ENCODE assay signal across 16 cellular contexts in genomic region chr5:62649476-62650113, GRCh38.
DNase-seq lines count a peak whose midpoint lies in the region; ATAC-seq and TF ChIP-seq lines count a peak whose summit lies in the region.
"Had no signal": no experiment of that assay in that cellular context is flagged by ENCODE, and none has a peak within 500 bp of the region (broad histone marks: within the 10 kb centered on the region; RNA-seq: fewer than 3 reads in every experiment).

No MANE protein-coding gene starts in this region.

- peaks cover 3% of the 10 kb centered on the region for H3K27me3 Mint-ChIP-seq in GM23338 (ENCODE audit: insufficient read depth, low read depth, poor library complexity)

- no peak overlapping the region for H3K18ac ChIP-seq in mesendoderm (ENCODE audit: low read length)

- no peaks in the 10 kb centered on the region for H3K27me3 ChIP-seq in GM23338 (ENCODE audit: insufficient read depth)
- no peaks in the 10 kb centered on the region for H3K27me3 ChIP-seq in SK-N-SH (ENCODE audit: insufficient read depth)
- H3K27me3 ChIP-seq in mesendoderm (ENCODE audit: insufficient read depth, low read length, poor library complexity), result no peaks in the 10 kb centered on the region
- H3K27me3 ChIP-seq: BLaER1 had no signal

- H3K56ac ChIP-seq in mesendoderm (ENCODE audit: low read length), result no peak overlapping the region

- H3K4me2 ChIP-seq in GM23338, result 0 out of 2 replicates have a peak overlapping the region, but pooled peaks have one; percentile 0
- H3K4me2 ChIP-seq in SK-N-SH, result no peak overlapping the region
- no peak overlapping the region for H3K4me2 ChIP-seq in mesendoderm (ENCODE audit: low read length)
- H3K4me2 ChIP-seq: BLaER1 had no signal

- H2BK15ac ChIP-seq in mesendoderm (replicated peaks; ENCODE audit: low read depth), result no peak overlapping the region

- H3K9me2 ChIP-seq in GM23338 (ENCODE audit: insufficient read depth) (no peaks in the 10 kb centered on the region), SK-N-SH (no peaks in the 10 kb centered on the region)

- H4K20me1 ChIP-seq in GM23338 (replicated peaks; ENCODE audit: insufficient read depth) (no peaks in the 10 kb centered on the region), SK-N-SH (ENCODE audit: insufficient read depth) (no peaks in the 10 kb centered on the region)
- H4K20me1 ChIP-seq: BLaER1 had no signal

- no peak overlapping the region for H4K5ac ChIP-seq in mesendoderm (ENCODE audit: low read length)

- DNase-seq in ELF-1 (ENCODE audit: low read depth, low spot score) (peak; percentile 34), GM23338 (ENCODE audit: low spot score) (no peak), SK-N-SH (peak; percentile 61), mesendoderm (peak; percentile 77), GM19238 (ENCODE audit: insufficient read length, low spot score) (no peak)
- DNase-seq: activated CD4-positive, alpha-beta T cell treated with anti-CD3 and anti-CD28 coated beads, Interleukin-2, amount 50 U/mL, for 4 hours; DMS53; H9; NCI-H1092 treated with DMSO at 0.1 percent for 48 hours; stimulated activated CD4-positive, alpha-beta T cell treated with anti-CD3 and anti-CD28 coated beads, Interleukin-2, amount 100 ng/mL, for 48 hours had no signal

- no peak overlapping the region for H4K8ac ChIP-seq in mesendoderm (ENCODE audit: low read depth, low read length)

- peak overlapping the region; percentile 57; the same call in 1 of the 2 replicates for H3K27ac Mint-ChIP-seq in GM23338

- 80% methylated on average over 4 of the region's 4 CpGs for WGBS in SK-N-SH (ENCODE audit: low lambda C conversion rate)
- no CpG with 5 or more reads among the region's 4 CpGs for WGBS in mesendoderm (ENCODE audit: extremely low coverage, insufficient coverage, low lambda C conversion rate)

- no peak overlapping the region for H2AK5ac ChIP-seq in mesendoderm (ENCODE audit: low read length)

- no peak for TF ChIP-seq CTCF in GM23338 (conservative IDR thresholded peaks at IDR 0.05; ENCODE audit: low read depth in 2 of 2)
- no peak for TF ChIP-seq CTCF in SK-N-SH (IDR thresholded peaks at IDR 0.05)

- H3K79me2 ChIP-seq in GM23338 (replicated peaks; ENCODE audit: insufficient read depth) (no peaks in the 10 kb centered on the region), SK-N-SH (ENCODE audit: insufficient read depth) (no peaks in the 10 kb centered on the region), mesendoderm (ENCODE audit: control insufficient read depth, insufficient read depth, low read length) (no peaks in the 10 kb centered on the region)

- H3K23ac ChIP-seq in mesendoderm (ENCODE audit: low read length), result no peak overlapping the region

- H3K36me3 ChIP-seq in GM23338 (ENCODE audit: insufficient read depth), result no peaks in the 10 kb centered on the region
- no peaks in the 10 kb centered on the region for H3K36me3 ChIP-seq in SK-N-SH (replicated peaks in 1 of 2; ENCODE audit: control insufficient read depth in 1 of 2, insufficient read depth in 2 of 2, low read length in 1 of 2)
- no peaks in the 10 kb centered on the region for H3K36me3 ChIP-seq in mesendoderm (ENCODE audit: control insufficient read depth, insufficient read depth, low read length)
- H3K36me3 ChIP-seq: thoracic aorta had no signal

- peaks cover 10% of the 10 kb centered on the region for H3K9me3 Mint-ChIP-seq in GM23338

- H3K4me1 Mint-ChIP-seq in GM23338, result peaks cover 14% of the 10 kb centered on the region

- no peaks in the 10 kb centered on the region for H3K79me1 ChIP-seq in mesendoderm (ENCODE audit: low read length)

- CTCF ChIA-PET in SK-N-SH (lab: Yijun Ruan, JAX), result no interaction called here

- no peak for TF ChIP-seq EP300 in SK-N-SH (IDR thresholded peaks at IDR 0.05; ENCODE audit: borderline replicate concordance in 1 of 2, low read depth in 1 of 2, low read length in 1 of 2)

- no peak overlapping the region for H3K4me3 Mint-ChIP-seq in GM23338
- H3K4me3 Mint-ChIP-seq: H9, neural crest cell had no signal

- no peak overlapping the region for H3K4ac ChIP-seq in mesendoderm (ENCODE audit: low read depth, low read length)

- H3K9me3 ChIP-seq in SK-N-SH, result no peaks in the 10 kb centered on the region
- H3K9me3 ChIP-seq: thoracic aorta had no signal

- no peak overlapping the region for H2BK120ac ChIP-seq in mesendoderm (ENCODE audit: low read depth, low read length)

- H3K4me1 ChIP-seq in GM23338 (ENCODE audit: insufficient read depth) (no peaks in the 10 kb centered on the region), SK-N-SH (ENCODE audit: control insufficient read depth in 1 of 2, insufficient read depth in 2 of 2, low read depth in 1 of 2, low read length in 1 of 2) (peaks cover 0 to 2% of the 10 kb centered on the region in 2 experiments; a peak in 1 of 4 replicates), mesendoderm (ENCODE audit: control insufficient read depth, low read depth, low read length) (no peaks in the 10 kb centered on the region)

- ATAC-seq in GM23338, result peak; percentile 56
- no peak for ATAC-seq in GM21717 (IDR thresholded peaks at IDR 0.05; ENCODE audit: unreplicated experiment)
- ATAC-seq in HG03571 (IDR thresholded peaks at IDR 0.05; ENCODE audit: unreplicated experiment), result no peak

- H3K9ac ChIP-seq in SK-N-SH, result no peak overlapping the region
- no peak overlapping the region for H3K9ac ChIP-seq in mesendoderm (ENCODE audit: low read length)
- H3K9ac ChIP-seq: BLaER1 had no signal

- H3K27ac ChIP-seq in GM23338 (ENCODE audit: low read depth) (no peak overlapping the region; the same call in 1 of the 2 replicates), SK-N-SH (ENCODE audit: low read depth in 2 of 2, low read length in 1 of 2) (no peak overlapping the region), mesendoderm (ENCODE audit: low read depth, low read length) (no peak overlapping the region)
- H3K27ac ChIP-seq: BLaER1, thoracic aorta had no signal

- no peak overlapping the region for H2BK5ac ChIP-seq in mesendoderm (ENCODE audit: low read length)

- H3K4me3 ChIP-seq in GM23338 (no peak overlapping the region), SK-N-SH (ENCODE audit: low read depth in 2 of 2, low read length in 1 of 2) (no peak overlapping the region), mesendoderm (ENCODE audit: low read length) (no peak overlapping the region)
- H3K4me3 ChIP-seq: BLaER1, lung, thoracic aorta had no signal

- POLR2A ChIA-PET in SK-N-SH (lab: Yijun Ruan, JAX), result no interaction called here

- peaks cover 17% of the 10 kb centered on the region for H3K36me3 Mint-ChIP-seq in GM23338 (ENCODE audit: low read depth)

- H2AFZ ChIP-seq in GM23338, result no peak overlapping the region
- no peak overlapping the region for H2AFZ ChIP-seq in SK-N-SH (ENCODE audit: low read depth)

- H3F3A ChIP-seq in GM23338 (replicated peaks; ENCODE audit: low read depth), result no peaks in the 10 kb centered on the region
- H3F3A ChIP-seq in SK-N-SH (replicated peaks; ENCODE audit: insufficient read depth), result no peaks in the 10 kb centered on the region

- no peak for TF ChIP-seq RAD21 in SK-N-SH (IDR thresholded peaks at IDR 0.05; ENCODE audit: low read length)

TF ChIP-seq in GM23338, 12 proteins besides CTCF, POLR2A, EP300 and RAD21 (continues in another document):
- TF ChIP-seq STAT1 (IDR thresholded peaks at IDR 0.05; ENCODE audit: unreplicated experiment) (no peak), REST (IDR thresholded peaks at IDR 0.05; ENCODE audit: unreplicated experiment) (no peak)

TF ChIP-seq in SK-N-SH, 30 proteins besides CTCF, POLR2A, EP300 and RAD21:
- TF ChIP-seq IRF3 (IDR thresholded peaks at IDR 0.05; ENCODE audit: low read depth, low read length), result no peak
- peak; percentile 65 for TF ChIP-seq GATA2 (CRISPR knock-in tag; IDR thresholded peaks at IDR 0.05)

Comparison
In these comparisons a context has a peak if more than half of its experiments do, and no peak if none do; other contexts are left out.
1. DNase-seq: peak in ELF-1 (single experiment), SK-N-SH (single experiment) and mesendoderm (single experiment); none in GM23338 (single experiment) and GM19238 (single experiment).